Comparison of ENCODE assay signal across 20 cellular contexts in genomic region chr1:107622540-107622939, GRCh38.
DNase-seq lines count a peak whose midpoint lies in the region; ATAC-seq and TF ChIP-seq lines count a peak whose summit lies in the region.
"Had no signal": no experiment of that assay in that cellular context is flagged by ENCODE, and none has a peak within 500 bp of the region (broad histone marks: within the 10 kb centered on the region; RNA-seq: fewer than 3 reads in every experiment).

No MANE protein-coding gene starts in this region.

- H3K4me3 ChIP-seq in KMS-11 (IDR thresholded peaks at IDR 0.05; ENCODE audit: insufficient read depth, low read depth, low read length), result no peak overlapping the region
- H3K4me3 ChIP-seq in endocrine pancreas (ENCODE audit: control insufficient read depth, insufficient read depth, low read length), result peak overlapping the region; percentile 18
- H3K4me3 ChIP-seq: MG63 had no signal

- no peaks in the 10 kb centered on the region for H3K36me3 ChIP-seq in KMS-11 (ENCODE audit: insufficient read depth)
- H3K36me3 ChIP-seq in endocrine pancreas (ENCODE audit: control insufficient read depth, insufficient read depth, low read length), result no peaks in the 10 kb centered on the region
- H3K36me3 ChIP-seq: MG63 had no signal

- H3K27me3 Mint-ChIP-seq in activated CD8-positive, alpha-beta T cell treated with anti-CD3 and anti-CD28 coated beads for 36 hours, result no peaks in the 10 kb centered on the region
- no peaks in the 10 kb centered on the region for H3K27me3 Mint-ChIP-seq in activated CD8-positive, alpha-beta T cell treated with anti-CD3 and anti-CD28 coated beads, Interleukin-2, amount 10 ng/mL, durations not matched to agents 7 days and 5 days (ENCODE audit: low read depth)
- no peaks in the 10 kb centered on the region for H3K27me3 Mint-ChIP-seq in WTC11 (ENCODE audit: low read depth)

- ATAC-seq in activated CD8-positive, alpha-beta T cell treated with anti-CD3 and anti-CD28 coated beads for 36 hours, result no peak
- ATAC-seq in activated CD8-positive, alpha-beta T cell treated with anti-CD3 and anti-CD28 coated beads, Interleukin-2, amount 10 ng/mL, durations not matched to agents 7 days and 5 days, result no peak
- peak; percentile 51 for ATAC-seq in stimulated activated effector memory CD8-positive, alpha-beta T cell treated with anti-CD3 and anti-CD28 coated beads, Interleukin-12 subunit alpha, Interleukin-12 subunit beta, amount 100 ng/mL, for 72 hours
- ATAC-seq in WTC11, result no peak
- ATAC-seq: SK-N-SH treated with all-trans-retinoic acid at 6 μM for 48 hours had no signal

- TF ChIP-seq CTCF in activated CD8-positive, alpha-beta T cell treated with anti-CD3 and anti-CD28 coated beads for 36 hours (IDR thresholded peaks at IDR 0.05), result no peak
- TF ChIP-seq CTCF in KMS-11 (conservative IDR thresholded peaks at IDR 0.05; ENCODE audit: low read depth, low read length) (no peak), WTC11 (IDR thresholded peaks at IDR 0.05) (no peak)

- no peaks in the 10 kb centered on the region for H3K79me2 ChIP-seq in KMS-11 (ENCODE audit: insufficient read depth, low read depth)

- peaks cover 36% of the 10 kb centered on the region for H3K4me1 Mint-ChIP-seq in activated CD8-positive, alpha-beta T cell treated with anti-CD3 and anti-CD28 coated beads for 36 hours (ENCODE audit: low read depth)
- peaks cover 23% of the 10 kb centered on the region for H3K4me1 Mint-ChIP-seq in activated CD8-positive, alpha-beta T cell treated with anti-CD3 and anti-CD28 coated beads, Interleukin-2, amount 10 ng/mL, durations not matched to agents 7 days and 5 days (ENCODE audit: low read depth)
- peaks cover 41% of the 10 kb centered on the region for H3K4me1 Mint-ChIP-seq in stimulated activated effector memory CD8-positive, alpha-beta T cell treated with anti-CD3 and anti-CD28 coated beads, Interleukin-12 subunit alpha, Interleukin-12 subunit beta, amount 100 ng/mL, for 72 hours
- H3K4me1 Mint-ChIP-seq in WTC11, result no peaks in the 10 kb centered on the region

- intact Hi-C loops in activated CD8-positive, alpha-beta T cell treated with anti-CD3 and anti-CD28 coated beads for 36 hours (cut with micrococcal nuclease), result no loop called here

- H3K4me1 ChIP-seq in KMS-11 (ENCODE audit: low read depth, poor library complexity, severe bottlenecking) (peaks cover 42% of the 10 kb centered on the region), endocrine pancreas (ENCODE audit: control insufficient read depth, insufficient read depth, low read length) (peaks cover 13% of the 10 kb centered on the region)

- H3K9ac ChIP-seq in KMS-11, result no peak overlapping the region
- no peak overlapping the region for H3K9ac ChIP-seq in endocrine pancreas (ENCODE audit: control insufficient read depth, insufficient read depth, low read length)

- H3K27ac Mint-ChIP-seq in activated CD8-positive, alpha-beta T cell treated with anti-CD3 and anti-CD28 coated beads for 36 hours, result peak overlapping the region; percentile 26
- no peak overlapping the region for H3K27ac Mint-ChIP-seq in activated CD8-positive, alpha-beta T cell treated with anti-CD3 and anti-CD28 coated beads, Interleukin-2, amount 10 ng/mL, durations not matched to agents 7 days and 5 days
- H3K27ac Mint-ChIP-seq in stimulated activated effector memory CD8-positive, alpha-beta T cell treated with anti-CD3 and anti-CD28 coated beads, Interleukin-12 subunit alpha, Interleukin-12 subunit beta, amount 100 ng/mL, for 72 hours, result peak overlapping the region; percentile 12
- no peak overlapping the region for H3K27ac Mint-ChIP-seq in WTC11

- H3K9me3 Mint-ChIP-seq in activated CD8-positive, alpha-beta T cell treated with anti-CD3 and anti-CD28 coated beads for 36 hours, result no peaks in the 10 kb centered on the region
- H3K9me3 Mint-ChIP-seq in activated CD8-positive, alpha-beta T cell treated with anti-CD3 and anti-CD28 coated beads, Interleukin-2, amount 10 ng/mL, durations not matched to agents 7 days and 5 days (ENCODE audit: insufficient read depth), result peaks cover 4% of the 10 kb centered on the region
- no peaks in the 10 kb centered on the region for H3K9me3 Mint-ChIP-seq in stimulated activated effector memory CD8-positive, alpha-beta T cell treated with anti-CD3 and anti-CD28 coated beads, Interleukin-12 subunit alpha, Interleukin-12 subunit beta, amount 100 ng/mL, for 72 hours
- no peaks in the 10 kb centered on the region for H3K9me3 Mint-ChIP-seq in WTC11

- POLR2A ChIA-PET in activated CD8-positive, alpha-beta T cell treated with anti-CD3 and anti-CD28 coated beads for 36 hours (lab: Charles Lee), result no interaction called here
- POLR2A ChIA-PET in activated CD8-positive, alpha-beta T cell treated with anti-CD3 and anti-CD28 coated beads, Interleukin-2, amount 10 ng/mL, durations not matched to agents 7 days and 5 days (lab: Charles Lee), result no interaction called here
- POLR2A ChIA-PET in WTC11 (lab: Charles Lee), result no interaction called here

- peak overlapping the region; percentile 76; the same call in 1 of the 2 replicates for H3K4me2 ChIP-seq in KMS-11

- H3K4me3 Mint-ChIP-seq in activated CD8-positive, alpha-beta T cell treated with anti-CD3 and anti-CD28 coated beads for 36 hours, result no peak overlapping the region
- no peak overlapping the region for H3K4me3 Mint-ChIP-seq in activated CD8-positive, alpha-beta T cell treated with anti-CD3 and anti-CD28 coated beads, Interleukin-2, amount 10 ng/mL, durations not matched to agents 7 days and 5 days
- H3K4me3 Mint-ChIP-seq in stimulated activated effector memory CD8-positive, alpha-beta T cell treated with anti-CD3 and anti-CD28 coated beads, Interleukin-12 subunit alpha, Interleukin-12 subunit beta, amount 100 ng/mL, for 72 hours, result no peak overlapping the region
- no peak overlapping the region for H3K4me3 Mint-ChIP-seq in WTC11

- CTCF ChIA-PET in activated CD8-positive, alpha-beta T cell treated with anti-CD3 and anti-CD28 coated beads for 36 hours (lab: Charles Lee), result no interaction called here
- CTCF ChIA-PET in activated CD8-positive, alpha-beta T cell treated with anti-CD3 and anti-CD28 coated beads, Interleukin-2, amount 10 ng/mL, durations not matched to agents 7 days and 5 days (lab: Charles Lee), result no interaction called here
- CTCF ChIA-PET in WTC11 (lab: Charles Lee), result no interaction called here

- H3K9me3 ChIP-seq in endocrine pancreas (ENCODE audit: control insufficient read depth, low read length), result no peaks in the 10 kb centered on the region
- H3K9me3 ChIP-seq: MG63 had no signal

- H4K20me1 ChIP-seq in KMS-11 (ENCODE audit: insufficient read depth), result no peaks in the 10 kb centered on the region

- H3K27me3 ChIP-seq in KMS-11 (ENCODE audit: insufficient read depth, low read depth) (no peaks in the 10 kb centered on the region), endocrine pancreas (ENCODE audit: control insufficient read depth, insufficient read depth, low read length) (no peaks in the 10 kb centered on the region)
- H3K27me3 ChIP-seq: MG63 had no signal

- peak overlapping the region; percentile 8; the same call in 1 of the 2 replicates for H2AFZ ChIP-seq in KMS-11 (ENCODE audit: low read depth)

- peaks cover 11% of the 10 kb centered on the region for H3K36me3 Mint-ChIP-seq in activated CD8-positive, alpha-beta T cell treated with anti-CD3 and anti-CD28 coated beads for 36 hours (ENCODE audit: low read depth)
- H3K36me3 Mint-ChIP-seq in activated CD8-positive, alpha-beta T cell treated with anti-CD3 and anti-CD28 coated beads, Interleukin-2, amount 10 ng/mL, durations not matched to agents 7 days and 5 days (ENCODE audit: low read depth), result no peaks in the 10 kb centered on the region
- peaks cover 3% of the 10 kb centered on the region for H3K36me3 Mint-ChIP-seq in stimulated activated effector memory CD8-positive, alpha-beta T cell treated with anti-CD3 and anti-CD28 coated beads, Interleukin-12 subunit alpha, Interleukin-12 subunit beta, amount 100 ng/mL, for 72 hours
- no peaks in the 10 kb centered on the region for H3K36me3 Mint-ChIP-seq in WTC11

- DNase-seq in activated CD8-positive, alpha-beta T cell treated with anti-CD3 and anti-CD28 coated beads for 36 hours, result no peak
- DNase-seq in activated CD8-positive, alpha-beta T cell treated with anti-CD3 and anti-CD28 coated beads, Interleukin-2, amount 10 ng/mL, durations not matched to agents 7 days and 5 days, result no peak
- DNase-seq in stimulated activated effector memory CD8-positive, alpha-beta T cell treated with anti-CD3 and anti-CD28 coated beads, Interleukin-12 subunit alpha, Interleukin-12 subunit beta, amount 100 ng/mL, for 72 hours (ENCODE audit: low spot score in 2 of 2), result no peak
- DNase-seq in mucosa of gallbladder (ENCODE audit: low spot score) (no peak), WTC11 (ENCODE audit: low spot score) (no peak)
- no peak for DNase-seq in activated CD4-positive, alpha-beta T cell treated with anti-CD3 and anti-CD28 coated beads, Interleukin-2, amount 50 U/mL, for 48 hours
- DNase-seq: DND-41, Kasumi-1, MG63, NCI-H1092, NCI-H1694, NCI-H2081 treated with DMSO at 0.1 percent for 48 hours, NCI-H510A, NCI-H774, SHP77 treated with DMSO at 0.1 percent for 48 hours had no signal

- no peak overlapping the region; the same call in 1 of the 2 replicates for H3K27ac ChIP-seq in KMS-11
- H3K27ac ChIP-seq: 22Rv1, HL-60 had no signal

TF ChIP-seq in WTC11, 78 proteins besides CTCF, POLR2A, EP300 and RAD21 (continues in another document):
- TF ChIP-seq ATF2 (CRISPR knock-in tag; IDR thresholded peaks at IDR 0.05; ENCODE audit: borderline replicate concordance, low read depth) (no peak), PRRX2 (CRISPR knock-in tag; IDR thresholded peaks at IDR 0.05) (no peak), ZNF138 (CRISPR knock-in tag; conservative IDR thresholded peaks at IDR 0.05) (no peak), GTF2I (CRISPR knock-in tag; conservative IDR thresholded peaks at IDR 0.05) (no peak)

Comparison
In these comparisons a context has a peak if more than half of its experiments do, and no peak if none do; other contexts are left out.
1. H3K27ac Mint-ChIP-seq: peak in activated CD8-positive, alpha-beta T cell treated with anti-CD3 and anti-CD28 coated beads for 36 hours (single experiment) and stimulated activated effector memory CD8-positive, alpha-beta T cell treated with anti-CD3 and anti-CD28 coated beads, Interleukin-12 subunit alpha, Interleukin-12 subunit beta, amount 100 ng/mL, for 72 hours (single experiment); none in activated CD8-positive, alpha-beta T cell treated with anti-CD3 and anti-CD28 coated beads, Interleukin-2, amount 10 ng/mL, durations not matched to agents 7 days and 5 days (single experiment) and WTC11 (single experiment).